ENCODE assay signal across 30 cellular contexts in genomic region chr3:19487386-19487785, GRCh38.
"Had no signal": no experiment of that assay in that cellular context is flagged by ENCODE, and none has a peak within 500 bp of the region (broad histone marks: within the 10 kb centered on the region; RNA-seq: fewer than 3 reads in every experiment).

No MANE protein-coding gene starts in this region.

- H3K4me3 ChIP-seq: adrenal gland, body of pancreas, esophagus muscularis mucosa, gastrocnemius medialis, heart left ventricle had no signal

- H3K9me3 ChIP-seq: adrenal gland, body of pancreas, esophagus muscularis mucosa, gastrocnemius medialis, heart left ventricle had no signal

- H3K36me3 ChIP-seq: adrenal gland, esophagus muscularis mucosa, gastrocnemius medialis, heart left ventricle had no signal

- H3K27me3 ChIP-seq: adrenal gland, body of pancreas, esophagus muscularis mucosa, foreskin keratinocyte, gastrocnemius medialis, heart left ventricle had no signal

- H3K27ac ChIP-seq: adrenal gland, body of pancreas, esophagus muscularis mucosa, foreskin keratinocyte, gastrocnemius medialis, heart left ventricle had no signal

- DNase-seq: activated CD4-positive, alpha-beta memory T cell treated with anti-CD3 and anti-CD28 coated beads for 36 hours; activated CD4-positive, alpha-beta T cell treated with anti-CD3 and anti-CD28 coated beads for 36 hours; activated CD4-positive, alpha-beta T cell treated with anti-CD3 and anti-CD28 coated beads, Interleukin-2, amount 10 ng/mL, durations not matched to agents 24 days and 14 days; activated CD4-positive, CD25-positive, alpha-beta regulatory T cell; activated CD4-positive, CD25-positive, alpha-beta regulatory T cell treated with anti-CD3 and anti-CD28 coated beads, Interleukin-2, amount 50 U/mL, for 72 hours; activated CD8-positive, alpha-beta memory T cell treated with anti-CD3 and anti-CD28 coated beads, Interleukin-2, amount 10 ng/mL, durations not matched to agents 7 days and 5 days; activated CD8-positive, alpha-beta memory T cell treated with anti-CD3 and anti-CD28 coated beads, Interleukin-2, amount 50 U/mL, for 4 hours; activated CD8-positive, alpha-beta T cell treated with anti-CD3 and anti-CD28 coated beads, Interleukin-2, amount 10 ng/mL, durations not matched to agents 7 days and 5 days; activated effector memory CD4-positive, alpha-beta T cell treated with anti-CD3 and anti-CD28 coated beads, Interleukin-2, amount 50 U/mL, for 16 hours; activated naive CD4-positive, alpha-beta T cell treated with anti-CD3 and anti-CD28 coated beads for 36 hours; activated naive CD8-positive, alpha-beta T cell treated with anti-CD3 and anti-CD28 coated beads for 36 hours; activated naive CD8-positive, alpha-beta T cell treated with anti-CD3 and anti-CD28 coated beads, Interleukin-2, amount 50 U/mL, for 24 hours; activated T-cell treated with anti-CD3 and anti-CD28 coated beads, Interleukin-2, amount 50 U/mL, for 1 hour; activated T-cell treated with anti-CD3 and anti-CD28 coated beads, Interleukin-2, amount 50 U/mL, for 48 hours; adrenal gland; amygdala; aorta; body of pancreas; caudate nucleus; cortex of kidney; dermis blood vessel endothelial cell; effector CD4-positive, alpha-beta T cell; effector memory CD8-positive, alpha-beta T cell; erythroblast; foreskin keratinocyte; gastrocnemius medialis; glutamatergic neuron; heart left ventricle; T1000 had no signal

- ATAC-seq: activated CD4-positive, alpha-beta T cell treated with anti-CD3 and anti-CD28 coated beads for 36 hours; activated CD8-positive, alpha-beta memory T cell treated with anti-CD3 and anti-CD28 coated beads, Interleukin-2, amount 10 ng/mL, durations not matched to agents 7 days and 5 days; activated CD8-positive, alpha-beta T cell treated with anti-CD3 and anti-CD28 coated beads, Interleukin-2, amount 10 ng/mL, durations not matched to agents 7 days and 5 days; activated naive CD8-positive, alpha-beta T cell treated with anti-CD3 and anti-CD28 coated beads, Interleukin-2, amount 50 U/mL, for 24 hours; body of pancreas; effector memory CD8-positive, alpha-beta T cell; foreskin keratinocyte; gastrocnemius medialis; heart left ventricle had no signal
